ENCODE assay signal across 11 cellular contexts in genomic region chr18:2414235-2414634, GRCh38.
"Had no signal": no experiment of that assay in that cellular context is flagged by ENCODE, and none has a peak within 500 bp of the region (broad histone marks: within the 10 kb centered on the region; RNA-seq: fewer than 3 reads in every experiment).

No MANE protein-coding gene starts in this region.

- H3K4me3 ChIP-seq: GM23248, GM23338, HAP-1 had no signal

- H3K4me1 Mint-ChIP-seq: GM23338, H9 had no signal

- H3K9ac ChIP-seq: GM23248 had no signal

- H3K9me3 Mint-ChIP-seq: GM23338, H9, HFFc6 had no signal

- H3K9me3 ChIP-seq: HAP-1 had no signal

- H3K4me2 ChIP-seq: GM23338 had no signal

- H3K36me3 ChIP-seq: HAP-1 had no signal

- FAIRE-seq: H1, H54 had no signal

- H2AFZ ChIP-seq: GM23248, GM23338 had no signal

- H3K4me3 Mint-ChIP-seq: GM23338, H9, HFFc6 had no signal

- ATAC-seq: GM23338, HCT116 had no signal

- DNase-seq: GM23248, GOT3, H7, H9, HCEC 1CT, HFFc6 had no signal

- H3K27ac ChIP-seq: GM23248 had no signal

- H3K27ac Mint-ChIP-seq: H9, HFFc6 had no signal

- H3K4me1 ChIP-seq: HAP-1 had no signal
